Comparison of ENCODE assay signal across 29 cellular contexts in the genomic region with DNA sequence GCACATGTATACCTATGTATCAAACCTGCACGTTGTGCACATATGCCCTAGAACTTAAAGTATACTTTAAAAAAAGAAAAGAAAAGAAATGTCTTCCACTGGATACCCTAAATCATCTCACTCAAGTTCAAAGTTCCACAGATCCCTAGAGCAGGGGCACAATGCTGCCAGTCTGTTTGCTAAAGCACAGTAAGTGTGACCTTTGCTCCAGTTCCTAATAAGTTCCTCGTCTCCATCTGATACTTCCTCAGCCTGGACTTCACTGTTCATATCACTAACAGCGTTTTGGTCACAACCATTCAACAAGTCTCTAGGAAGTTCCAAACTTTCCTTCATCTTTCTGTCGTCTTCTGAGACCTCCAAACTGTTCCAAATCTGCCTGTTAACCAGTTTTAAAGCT.
"Had no signal": no experiment of that assay in that cellular context is flagged by ENCODE, and none has a peak within 500 bp of the region (broad histone marks: within the 10 kb centered on the region; RNA-seq: fewer than 3 reads in every experiment).

No MANE protein-coding gene starts in this region.

- H3K27me3 Mint-ChIP-seq: progenitor cell of endocrine pancreas; stimulated activated naive CD8-positive, alpha-beta T cell treated with anti-CD3 and anti-CD28 coated beads, Interleukin-15, Interleukin-2, amounts not matched to agents 100 ng/mL and 50 ng/mL, for 24 hours had no signal

- H3K36me3 Mint-ChIP-seq: naive thymus-derived CD4-positive, alpha-beta T cell; natural killer cell; neural progenitor cell; stimulated activated effector memory CD8-positive, alpha-beta T cell treated with anti-CD3 and anti-CD28 coated beads, Interleukin-12 subunit alpha, Interleukin-12 subunit beta, amount 100 ng/mL, for 72 hours; stimulated activated naive B cell treated with anti-CD40 and anti-IgM and Interleukin-4, amounts not matched to agents 10 μg/mL and 1 μg/mL and 100 μg/mL, for 72 hours had no signal

- H3K4me3 Mint-ChIP-seq: naive thymus-derived CD4-positive, alpha-beta T cell; natural killer cell; nephron; neural progenitor cell; stimulated activated effector memory CD8-positive, alpha-beta T cell treated with anti-CD3 and anti-CD28 coated beads, Interleukin-12 subunit alpha, Interleukin-12 subunit beta, amount 100 ng/mL, for 72 hours; stimulated activated naive B cell treated with anti-CD40 and anti-IgM and Interleukin-4, amounts not matched to agents 10 μg/mL and 1 μg/mL and 100 μg/mL, for 72 hours; stimulated activated naive CD8-positive, alpha-beta T cell treated with anti-CD3 and anti-CD28 coated beads, Interleukin-15, Interleukin-2, amounts not matched to agents 100 ng/mL and 50 ng/mL, for 24 hours had no signal

- H3K27ac Mint-ChIP-seq: naive thymus-derived CD4-positive, alpha-beta T cell; natural killer cell; nephron; neural progenitor cell; progenitor cell of endocrine pancreas; stimulated activated effector memory CD8-positive, alpha-beta T cell treated with anti-CD3 and anti-CD28 coated beads, Interleukin-12 subunit alpha, Interleukin-12 subunit beta, amount 100 ng/mL, for 72 hours; stimulated activated naive B cell treated with anti-CD40 and anti-IgM and Interleukin-4, amounts not matched to agents 10 μg/mL and 1 μg/mL and 100 μg/mL, for 72 hours; stimulated activated naive CD8-positive, alpha-beta T cell treated with anti-CD3 and anti-CD28 coated beads, Interleukin-15, Interleukin-2, amounts not matched to agents 100 ng/mL and 50 ng/mL, for 24 hours had no signal

- H3K9ac ChIP-seq: neural progenitor cell, parathyroid adenoma had no signal

- H3K4me2 ChIP-seq: neural progenitor cell had no signal

- H2AFZ ChIP-seq: neural progenitor cell, parathyroid adenoma had no signal

- H3K79me2 ChIP-seq: parathyroid adenoma had no signal

- H3K4me3 ChIP-seq: neural progenitor cell, ovary, psoas muscle, skin epidermis, stomach, thoracic aorta, thyroid gland, tibial nerve, upper lobe of left lung, vagina had no signal

- FAIRE-seq: urothelium cell line had no signal

- H3K4me1 ChIP-seq: neural progenitor cell, parathyroid adenoma, psoas muscle, thyroid gland, tibial nerve, upper lobe of left lung, vagina had no signal

- H3K27me3 ChIP-seq: neural progenitor cell, ovary, stomach, thyroid gland, tibial nerve, upper lobe of left lung, vagina had no signal

- H3K36me3 ChIP-seq: neural progenitor cell, ovary, stomach, thoracic aorta, thyroid gland, tibial nerve, upper lobe of left lung, vagina had no signal

- H3K4me1 Mint-ChIP-seq: naive thymus-derived CD4-positive, alpha-beta T cell; natural killer cell; nephron; neural progenitor cell; stimulated activated effector memory CD8-positive, alpha-beta T cell treated with anti-CD3 and anti-CD28 coated beads, Interleukin-12 subunit alpha, Interleukin-12 subunit beta, amount 100 ng/mL, for 72 hours; stimulated activated naive B cell treated with anti-CD40 and anti-IgM and Interleukin-4, amounts not matched to agents 10 μg/mL and 1 μg/mL and 100 μg/mL, for 72 hours had no signal

- H3K27ac ChIP-seq: neural progenitor cell, ovary, parathyroid adenoma, psoas muscle, skin epidermis, stomach, thoracic aorta, thyroid gland, tibial nerve, upper lobe of left lung, vagina had no signal

- DNase-seq: naive thymus-derived CD4-positive, alpha-beta T cell; natural killer cell; occipital lobe; ovary; posterior cingulate gyrus; psoas muscle; right cardiac atrium; stimulated activated CD4-positive, alpha-beta T cell treated with anti-CD3 and anti-CD28 coated beads, Interleukin-15, amount 100 ng/mL, for 24 hours; stimulated activated CD4-positive, alpha-beta T cell treated with anti-CD3 and anti-CD28 coated beads, Interleukin-2, amount 100 ng/mL, for 24 hours; stimulated activated CD4-positive, alpha-beta T cell treated with anti-CD3 and anti-CD28 coated beads, Interleukin-2, amount 100 ng/mL, for 48 hours; stimulated activated CD4-positive, alpha-beta T cell treated with anti-CD3 and anti-CD28 coated beads, Interleukin-4, amount 100 ng/mL, for 24 hours; stimulated activated naive B cell treated with anti-CD40 and anti-IgM and Interleukin-4, amounts not matched to agents 10 μg/mL and 1 μg/mL and 100 μg/mL, for 72 hours; stimulated activated naive CD4-positive, alpha-beta T cell treated with Interleukin-2 at 50 U/mL for 16 hours; stomach; thyroid gland; trophoblast cell; upper lobe of left lung had no signal

- ATAC-seq: naive thymus-derived CD4-positive, alpha-beta T cell; natural killer cell; psoas muscle; right cardiac atrium; sciatic nerve; stimulated activated effector memory CD8-positive, alpha-beta T cell treated with anti-CD3 and anti-CD28 coated beads, Interleukin-12 subunit alpha, Interleukin-12 subunit beta, amount 100 ng/mL, for 72 hours; stimulated activated naive B cell treated with anti-CD40 and anti-IgM and Interleukin-4, amounts not matched to agents 10 μg/mL and 1 μg/mL and 100 μg/mL, for 72 hours had no signal

- H3K9me3 ChIP-seq: ovary, thyroid gland, vagina had no signal
